In the genomic region with DNA sequence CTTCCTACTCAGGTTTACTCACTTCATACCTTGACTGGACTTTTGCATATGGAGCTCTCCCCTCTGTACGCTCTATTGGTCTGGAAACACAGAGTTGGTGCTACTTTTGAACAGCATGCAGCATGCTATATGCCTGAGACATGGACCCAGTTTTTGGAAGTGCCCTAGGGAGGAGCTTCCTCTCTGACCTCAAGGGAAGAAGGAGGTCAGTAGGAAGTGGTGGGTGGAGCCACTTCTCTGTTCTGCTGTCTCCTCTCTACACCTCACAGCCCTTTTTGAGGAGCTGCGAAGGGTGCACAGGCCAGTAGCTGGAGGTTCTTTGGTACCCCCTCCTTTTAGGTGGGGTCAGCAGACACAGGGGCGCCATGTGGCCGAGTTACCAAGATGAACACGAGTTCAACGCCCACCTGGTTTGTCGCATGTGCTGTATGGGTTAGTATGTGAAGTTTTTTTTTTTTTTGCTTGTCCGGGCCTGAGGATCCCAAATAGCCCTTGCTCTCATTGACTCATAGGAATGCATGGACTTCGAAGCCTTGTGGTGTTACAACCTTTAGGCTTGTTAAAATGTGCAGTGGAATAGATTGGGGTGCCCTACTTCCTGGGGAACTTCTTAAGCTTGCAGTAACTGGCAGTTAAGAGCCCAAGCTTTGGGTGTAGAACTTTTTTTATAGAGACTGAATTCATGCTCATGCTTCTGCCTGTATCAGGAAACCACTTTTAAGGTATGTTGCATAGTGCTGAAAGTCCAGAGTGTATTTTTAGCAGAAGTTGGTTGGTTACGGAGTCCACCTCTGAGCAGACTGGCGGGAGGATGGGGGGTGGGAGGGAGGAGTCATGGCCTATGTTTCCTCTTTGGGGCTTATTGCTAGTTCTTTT, we compare ENCODE assay signal across 8 cellular contexts. TPM values are rescaled to one million over a fixed set of nuclear protein-coding genes. Genes with fewer than 3 reads are reported as not detected.
DNase-seq lines count a peak whose midpoint lies in the region; ATAC-seq and TF ChIP-seq lines count a peak whose summit lies in the region.

No MANE protein-coding gene starts in this region.

- peak overlapping the region; percentile 92 for H3K27ac Mint-ChIP-seq in CD8-positive, alpha-beta T cell
- H3K27ac Mint-ChIP-seq in immature natural killer cell, result peak overlapping the region; percentile 86 to 95 (median 92)

- H3K4me3 Mint-ChIP-seq in CD8-positive, alpha-beta T cell, result peak overlapping the region; percentile 89
- H3K4me3 Mint-ChIP-seq in activated T-cell treated with anti-CD3 and anti-CD28 coated beads, Interleukin-2, amount 50 U/mL, for 4 hours, result peak overlapping the region; percentile 85
- peak overlapping the region; percentile 88 to 98 (median 90) for H3K4me3 Mint-ChIP-seq in immature natural killer cell

- TF ChIP-seq CTCF in CD8-positive, alpha-beta T cell (IDR thresholded peaks at IDR 0.05), result no peak

- peaks cover 61% of the 10 kb centered on the region for H3K4me1 Mint-ChIP-seq in CD8-positive, alpha-beta T cell (ENCODE audit: low read depth)
- H3K4me1 Mint-ChIP-seq in activated T-cell treated with anti-CD3 and anti-CD28 coated beads, Interleukin-2, amount 50 U/mL, for 4 hours (ENCODE audit: low read depth), result peaks cover 63% of the 10 kb centered on the region
- H3K4me1 Mint-ChIP-seq in immature natural killer cell, result peaks cover 68 to 72% of the 10 kb centered on the region in 2 donors

- peaks cover 16% of the 10 kb centered on the region for H3K36me3 Mint-ChIP-seq in CD8-positive, alpha-beta T cell
- peaks cover 12% of the 10 kb centered on the region for H3K36me3 Mint-ChIP-seq in activated T-cell treated with anti-CD3 and anti-CD28 coated beads, Interleukin-2, amount 50 U/mL, for 4 hours (ENCODE audit: insufficient read depth)
- peaks cover 0 to 8% (median 3%) of the 10 kb centered on the region in 3 donors for H3K36me3 Mint-ChIP-seq in immature natural killer cell

- H3K27ac ChIP-seq in CD8-positive, alpha-beta T cell (ENCODE audit: low read depth, low read length), result peak overlapping the region; percentile 34
- H3K27ac ChIP-seq in substantia nigra (ENCODE audit: low read depth, low read length, poor library complexity, severe bottlenecking), result peak overlapping the region; percentile 96

- H3K27me3 Mint-ChIP-seq in CD8-positive, alpha-beta T cell (ENCODE audit: low read depth), result no peaks in the 10 kb centered on the region
- no peaks in the 10 kb centered on the region for H3K27me3 Mint-ChIP-seq in activated T-cell treated with anti-CD3 and anti-CD28 coated beads, Interleukin-2, amount 50 U/mL, for 4 hours (ENCODE audit: low read depth)
- no peaks in the 10 kb centered on the region for H3K27me3 Mint-ChIP-seq in immature natural killer cell (ENCODE audit: low read depth in 3 of 3)

- intact Hi-C loops in CD8-positive, alpha-beta T cell (cut with DNase I, micrococcal nuclease), result loop anchor here (2.0 to 5.0 kb wide), 2 partner anchors 18 to 33 kb away; no protein-coding TSS in a partner anchor

- no peaks in the 10 kb centered on the region for H3K36me3 ChIP-seq in CD8-positive, alpha-beta T cell (ENCODE audit: insufficient read depth, low read length)

- H3K9me3 Mint-ChIP-seq in CD8-positive, alpha-beta T cell, result peaks cover 4% of the 10 kb centered on the region
- H3K9me3 Mint-ChIP-seq in activated T-cell treated with anti-CD3 and anti-CD28 coated beads, Interleukin-2, amount 50 U/mL, for 4 hours, result peaks cover 3% of the 10 kb centered on the region
- H3K9me3 Mint-ChIP-seq in immature natural killer cell, result no peaks in the 10 kb centered on the region

- CTCF ChIA-PET in CD8-positive, alpha-beta T cell (lab: Charles Lee), result interaction anchor here (1.0 to 9.5 kb wide), 9 partner anchors 9 to 47 kb away, joined by 3 to 133 read pairs (median 5); no protein-coding TSS in a partner anchor

- POLR2A ChIA-PET in CD8-positive, alpha-beta T cell (lab: Charles Lee), result interaction anchor here (0.6 to 5.3 kb wide), 5 partner anchors 10 to 43 kb away, joined by 4 to 35 read pairs (median 8); a partner anchor contains a TSS

- no peaks in the 10 kb centered on the region for H3K27me3 ChIP-seq in CD8-positive, alpha-beta T cell (ENCODE audit: insufficient read depth, low read length)

- H3K4me1 ChIP-seq in CD8-positive, alpha-beta T cell (ENCODE audit: insufficient read depth, low read length), result peaks cover 48% of the 10 kb centered on the region

- peak; percentile 75 for ATAC-seq in CD8-positive, alpha-beta T cell
- ATAC-seq in GM19467 (IDR thresholded peaks at IDR 0.05; ENCODE audit: unreplicated experiment), result peak; percentile 49
- ATAC-seq in activated T-cell treated with anti-CD3 and anti-CD28 coated beads, Interleukin-2, amount 50 U/mL, for 4 hours, result peak; percentile 80 to 85

- peak overlapping the region; percentile 54 for H3K4me3 ChIP-seq in CD8-positive, alpha-beta T cell (ENCODE audit: low read depth, low read length)

- DNase-seq in CD8-positive, alpha-beta T cell, result peak in 5 of 7 experiments; percentile 20 to 59 (median 45)
- DNase-seq in KBM-7 (peak; percentile 75), immature natural killer cell (peak; percentile 45 to 51 (median 49)), substantia nigra (lab: John Stamatoyannopoulos, UW) (peak in 6 of 49 donors; percentile 9 to 37 (median 16)), NCI-H1105 treated with DMSO at 0.1 percent for 48 hours (lab: John Stamatoyannopoulos, UW) (no peak), NCI-H510A (lab: John Stamatoyannopoulos, UW) (no peak)
- DNase-seq in activated T-cell treated with anti-CD3 and anti-CD28 coated beads, Interleukin-2, amount 50 U/mL, for 4 hours, result no peak

- no peaks in the 10 kb centered on the region for H3K9me3 ChIP-seq in CD8-positive, alpha-beta T cell (ENCODE audit: low read length)

- in situ Hi-C loops in KBM-7 (cut with MboI; ENCODE audit: low pct_unique_long_range_greater_than_20kb, low sequenced_read_pairs), result no loop called here

RNA-seq across cellular contexts. Expression of a gene that starts 10.7 kb away (rescaled TPM):
- total RNA-seq in CD8-positive, alpha-beta T cell, result 100 to 1,000 TPM; 184 to 193 TPM
- 100 to 1,000 TPM; 104 to 128 (median 120) TPM for total RNA-seq in activated T-cell treated with anti-CD3 and anti-CD28 coated beads, Interleukin-2, amount 50 U/mL, for 4 hours
- 100 to 1,000 TPM in 1 of 3 donors, 10 to 100 TPM in 2; 12.7 to 152 (median 12.9) TPM for polyA plus RNA-seq in immature natural killer cell

Comparison
In these comparisons a context has a peak if more than half of its experiments do, and no peak if none do; other contexts are left out.
1. DNase-seq: peak in CD8-positive, alpha-beta T cell (5 of 7), KBM-7 (single experiment) and immature natural killer cell (3 of 3); none in activated T-cell treated with anti-CD3 and anti-CD28 coated beads, Interleukin-2, amount 50 U/mL, for 4 hours (single experiment), NCI-H1105 treated with DMSO at 0.1 percent for 48 hours (single experiment) and NCI-H510A (single experiment).
2. Peak in every context shown above with its lines, with median percentiles within 50 percentile points of each other: ATAC-seq and H3K4me3 Mint-ChIP-seq.